Comparison of ENCODE assay signal across 8 cellular contexts in genomic region chr11:2902784-2903671, GRCh38. TPM values are rescaled to one million over a fixed set of nuclear protein-coding genes. Genes with fewer than 3 reads are reported as not detected.
A peak's percentile ranks its signal among the peaks of the same experiment; 100 is the strongest.
DNase-seq lines count a peak whose midpoint lies in the region; ATAC-seq and TF ChIP-seq lines count a peak whose summit lies in the region.

No MANE protein-coding gene starts in this region.

- H3K27me3 ChIP-seq in ovary, result no peaks in the 10 kb centered on the region

- H3K9me3 ChIP-seq in ovary, result no peaks in the 10 kb centered on the region

- peaks cover 8% of the 10 kb centered on the region for H3K4me1 ChIP-seq in ovary (ENCODE audit: insufficient read depth)

- no peaks in the 10 kb centered on the region for H3K36me3 ChIP-seq in ovary

- no peak for DNase-seq in GM12864 (ENCODE audit: low read depth)
- DNase-seq in LNCaP clone FGC (ENCODE audit: low read depth), result no peak
- no peak for DNase-seq in epithelial cell of proximal tubule (ENCODE audit: low read depth)
- peak in 2 of 5 donors; percentile 16 to 36 for DNase-seq in ovary
- DNase-seq in NCI-H524 treated with DMSO at 0.1 percent for 48 hours (lab: John Stamatoyannopoulos, UW), result no peak
- no peak for DNase-seq in activated CD4-positive, alpha-beta T cell treated with anti-CD3 and anti-CD28 coated beads, Interleukin-2, amount 50 U/mL, for 1 hour
- no peak for DNase-seq in NAMALWA (ENCODE audit: low spot score)

- no peak for ATAC-seq in GM21423 (IDR thresholded peaks at IDR 0.05; ENCODE audit: unreplicated experiment)

- no peak for TF ChIP-seq CTCF in GM12864 (IDR thresholded peaks at IDR 0.05; ENCODE audit: low read depth, low read length, missing control alignments)
- no peak for TF ChIP-seq CTCF in LNCaP clone FGC (IDR thresholded peaks at IDR 0.05; ENCODE audit: control insufficient read depth, extremely low read depth, insufficient read depth)
- TF ChIP-seq CTCF in epithelial cell of proximal tubule (conservative IDR thresholded peaks at IDR 0.05; ENCODE audit: low read depth, low read length), result no peak
- no peak for TF ChIP-seq CTCF in ovary (IDR thresholded peaks at IDR 0.05)

- peak overlapping the region; percentile 82 for H3K4me3 ChIP-seq in GM12864 (ENCODE audit: low read depth, low read length)
- peak overlapping the region; percentile 65 for H3K4me3 ChIP-seq in LNCaP clone FGC (ENCODE audit: low read depth, low read length)
- peak overlapping the region; percentile 73 for H3K4me3 ChIP-seq in epithelial cell of proximal tubule (ENCODE audit: low read depth, low read length)
- peak overlapping the region; percentile 54 for H3K4me3 ChIP-seq in ovary

- H3K27ac ChIP-seq in ovary, result no peak overlapping the region

- 71 to 76% (median 75%) methylated on average over 21 to 23 of the region's 23 CpGs for WGBS in ovary, 3 donors

- intact Hi-C loops in ovary (cut with DNase I), result no loop called here

- no peak for TF ChIP-seq EP300 in ovary (IDR thresholded peaks at IDR 0.05)

- no peak for TF ChIP-seq POLR2A in ovary (IDR thresholded peaks at IDR 0.05)

RNA-seq across cellular contexts. Expression of gene CDKN1C, which starts 17.5 kb away (rescaled TPM):
- total RNA-seq in epithelial cell of proximal tubule (12.7 and 27.7 TPM in 2 replicates), ovary (100 to 1,000 TPM; 158 to 363 (median 236) TPM)
- 100 to 1,000 TPM in 1 of 2 donors, 10 to 100 TPM in 1; 72.3 to 142 TPM for polyA plus RNA-seq in ovary

RNA-seq across cellular contexts. Expression of gene PHLDA2, which starts 26.2 kb away (rescaled TPM):
- 63.1 and 97.2 TPM in 2 replicates for total RNA-seq in epithelial cell of proximal tubule
- 10 to 100 TPM in 1 of 7 donors, 1 to 10 TPM in 3, under 1 TPM in 3; 0.60 to 11.3 (median 1.7) TPM for total RNA-seq in ovary
- polyA plus RNA-seq in ovary, result 1 to 10 TPM in 1 of 2 donors, not detected in 1; 4.4 TPM
